In genomic region chr15:29631076-29632070, GRCh38 we compare ENCODE assay signal across 16 cellular contexts.
DNase-seq lines count a peak whose midpoint lies in the region; ATAC-seq and TF ChIP-seq lines count a peak whose summit lies in the region.
"Had no signal": no experiment of that assay in that cellular context is flagged by ENCODE, and none has a peak within 500 bp of the region (broad histone marks: within the 10 kb centered on the region; RNA-seq: fewer than 3 reads in every experiment).

No MANE protein-coding gene starts in this region.

- no peak overlapping the region for H3K27ac ChIP-seq in right atrium auricular region
- H3K27ac ChIP-seq in colonic mucosa, result no peak overlapping the region
- H3K27ac ChIP-seq in aorta (ENCODE audit: low read depth in 1 of 2, low read length in 2 of 2), result no peak overlapping the region
- H3K27ac ChIP-seq: SJCRH30, suprapubic skin had no signal

- CTCF ChIA-PET in activated naive CD4-positive, alpha-beta T cell treated with anti-CD3 and anti-CD28 coated beads for 36 hours (lab: Charles Lee), result no interaction called here

- TF ChIP-seq CTCF in right atrium auricular region (IDR thresholded peaks at IDR 0.05) (no peak), colonic mucosa (IDR thresholded peaks at IDR 0.05) (no peak)

- H3K27ac Mint-ChIP-seq in activated naive CD4-positive, alpha-beta T cell treated with anti-CD3 and anti-CD28 coated beads for 36 hours, result no peak overlapping the region
- H3K27ac Mint-ChIP-seq: activated naive CD8-positive, alpha-beta T cell had no signal

- no peak overlapping the region for H3K9ac ChIP-seq in colonic mucosa (ENCODE audit: low read depth in 2 of 2, low read length in 2 of 2)

- 57 to 64% methylated on average over 10 of the region's 10 CpGs for WGBS in aorta, 2 donors

- peaks cover 14% of the 10 kb centered on the region for H3K27me3 Mint-ChIP-seq in activated naive CD4-positive, alpha-beta T cell treated with anti-CD3 and anti-CD28 coated beads for 36 hours (ENCODE audit: low read depth)

- H3K9me3 Mint-ChIP-seq in activated naive CD4-positive, alpha-beta T cell treated with anti-CD3 and anti-CD28 coated beads for 36 hours, result peaks cover under 1% of the 10 kb centered on the region

- intact Hi-C loops in left ventricle myocardium superior (cut with micrococcal nuclease) (no loop called here), colonic mucosa (cut with DNase I) (no loop called here), aorta (cut with DNase I) (no loop called here)
- intact Hi-C loops in activated naive CD4-positive, alpha-beta T cell treated with anti-CD3 and anti-CD28 coated beads for 36 hours (cut with micrococcal nuclease), result no loop called here

- no peak for ATAC-seq in left ventricle myocardium superior
- ATAC-seq in aorta (ENCODE audit: low FRiP score), result peak; percentile 29
- ATAC-seq in HG03045 (IDR thresholded peaks at IDR 0.05; ENCODE audit: unreplicated experiment), result no peak
- no peak for ATAC-seq in GM18511 (IDR thresholded peaks at IDR 0.05; ENCODE audit: unreplicated experiment)

- no peaks in the 10 kb centered on the region for H3K9me3 ChIP-seq in right atrium auricular region
- no peaks in the 10 kb centered on the region for H3K9me3 ChIP-seq in colonic mucosa
- no peaks in the 10 kb centered on the region for H3K9me3 ChIP-seq in aorta (ENCODE audit: control insufficient read depth, low read length)
- H3K9me3 ChIP-seq: HAP-1, SJCRH30, suprapubic skin had no signal

- H3K4me1 ChIP-seq in right atrium auricular region (no peaks in the 10 kb centered on the region), colonic mucosa (no peaks in the 10 kb centered on the region), aorta (ENCODE audit: control insufficient read depth in 1 of 2, insufficient read depth in 2 of 2, low read length in 2 of 2) (no peaks in the 10 kb centered on the region)
- H3K4me1 ChIP-seq: HAP-1, SJCRH30, suprapubic skin had no signal

- no peak overlapping the region for H3K4me3 ChIP-seq in right atrium auricular region
- no peak overlapping the region for H3K4me3 ChIP-seq in colonic mucosa
- H3K4me3 ChIP-seq in aorta (ENCODE audit: low read length in 2 of 2), result no peak overlapping the region
- H3K4me3 ChIP-seq: HAP-1, SJCRH30, suprapubic skin had no signal

- H3K4me3 Mint-ChIP-seq in activated naive CD4-positive, alpha-beta T cell treated with anti-CD3 and anti-CD28 coated beads for 36 hours, result no peak overlapping the region
- H3K4me3 Mint-ChIP-seq: activated naive CD8-positive, alpha-beta T cell had no signal

- H3K36me3 ChIP-seq in right atrium auricular region (no peaks in the 10 kb centered on the region), colonic mucosa (no peaks in the 10 kb centered on the region), aorta (ENCODE audit: control insufficient read depth in 1 of 2, insufficient read depth in 2 of 2, low read length in 1 of 2) (no peaks in the 10 kb centered on the region)
- H3K36me3 ChIP-seq: HAP-1, SJCRH30, suprapubic skin had no signal

- no peaks in the 10 kb centered on the region for H3K36me3 Mint-ChIP-seq in activated naive CD4-positive, alpha-beta T cell treated with anti-CD3 and anti-CD28 coated beads for 36 hours (ENCODE audit: low read depth)
- H3K36me3 Mint-ChIP-seq: activated naive CD8-positive, alpha-beta T cell had no signal

- H3K27me3 ChIP-seq in right atrium auricular region (no peaks in the 10 kb centered on the region), colonic mucosa (no peaks in the 10 kb centered on the region), aorta (ENCODE audit: control insufficient read depth in 1 of 2, insufficient read depth in 2 of 2, low read length in 1 of 2) (no peaks in the 10 kb centered on the region)
- H3K27me3 ChIP-seq: SJCRH30 had no signal

- no peaks in the 10 kb centered on the region for H3K4me1 Mint-ChIP-seq in activated naive CD4-positive, alpha-beta T cell treated with anti-CD3 and anti-CD28 coated beads for 36 hours (ENCODE audit: low read depth)

- DNase-seq in right atrium auricular region (ENCODE audit: low spot score), result peak; percentile 28
- DNase-seq in left ventricle myocardium superior, result no peak
- peak; percentile 49 for DNase-seq in NCI-H510A treated with DMSO at 0.1 percent for 48 hours (lab: John Stamatoyannopoulos, UW)
- peak; percentile 51 for DNase-seq in colonic mucosa
- DNase-seq in aorta, result no peak
- no peak for DNase-seq in activated naive CD4-positive, alpha-beta T cell treated with anti-CD3 and anti-CD28 coated beads for 36 hours
- DNase-seq: cerebellar nuclear complex, glutamatergic neuron, KBM-7, NCI-H446 treated with DMSO at 0.1 percent for 48 hours, SJCRH30 had no signal

Comparison
In these comparisons a context has a peak if more than half of its experiments do, and no peak if none do; other contexts are left out.
1. DNase-seq: peak in right atrium auricular region (single experiment), NCI-H510A treated with DMSO at 0.1 percent for 48 hours (single experiment) and colonic mucosa (single experiment); none in left ventricle myocardium superior (single experiment), aorta (0 of 2) and activated naive CD4-positive, alpha-beta T cell treated with anti-CD3 and anti-CD28 coated beads for 36 hours (single experiment).